Comparison of ENCODE assay signal across 1 cellular context in genomic region chr20:50335105-50335504, GRCh38.
TF ChIP-seq lines count a peak whose summit lies in the region.

No MANE protein-coding gene starts in this region.

TF ChIP-seq in HepG2, 621 proteins besides CTCF, POLR2A, EP300 and RAD21 (continued from another document and continues in another):
- TF ChIP-seq CBX5 (CRISPR knock-in tag; IDR thresholded peaks at IDR 0.05; ENCODE audit: borderline replicate concordance) = no peak
- no peak for TF ChIP-seq TRIM22 (IDR thresholded peaks at IDR 0.05)
- TF ChIP-seq SP4 (CRISPR knock-in tag; IDR thresholded peaks at IDR 0.05) = no peak
- TF ChIP-seq ERF (CRISPR knock-in tag; IDR thresholded peaks at IDR 0.05) = no peak; the same call in 1 of the 2 replicates
- TF ChIP-seq ZNF34 (CRISPR knock-in tag; IDR thresholded peaks at IDR 0.05; ENCODE audit: borderline replicate concordance) = no peak
- TF ChIP-seq CREB1 (IDR thresholded peaks at IDR 0.05) = peak; percentile 90
- no peak for TF ChIP-seq CREB1 (CRISPR knock-in tag; IDR thresholded peaks at IDR 0.05)
- no peak for TF ChIP-seq ZNF629 (CRISPR knock-in tag; conservative IDR thresholded peaks at IDR 0.05)
- peak; percentile 92 for TF ChIP-seq ZNF143 (CRISPR knock-in tag; IDR thresholded peaks at IDR 0.05)
- no peak for TF ChIP-seq E2F2 (CRISPR knock-in tag; IDR thresholded peaks at IDR 0.05; ENCODE audit: borderline replicate concordance)
- no peak for TF ChIP-seq ZNF570 (CRISPR knock-in tag; IDR thresholded peaks at IDR 0.05; ENCODE audit: borderline replicate concordance)
- TF ChIP-seq SAP130 (CRISPR knock-in tag; IDR thresholded peaks at IDR 0.05; ENCODE audit: low read depth) = peak; percentile 81
- no peak for TF ChIP-seq ZNF788 (CRISPR knock-in tag; IDR thresholded peaks at IDR 0.05; ENCODE audit: borderline replicate concordance)
- no peak for TF ChIP-seq ZBTB25 (CRISPR knock-in tag; IDR thresholded peaks at IDR 0.05)
- TF ChIP-seq ZFX (CRISPR knock-in tag; IDR thresholded peaks at IDR 0.05; ENCODE audit: low read depth) = no peak
- TF ChIP-seq RFX1 (IDR thresholded peaks at IDR 0.05) = no peak
- no peak for TF ChIP-seq ZMYM3 (CRISPR knock-in tag; IDR thresholded peaks at IDR 0.05)
- TF ChIP-seq KDM2A (CRISPR knock-in tag; IDR thresholded peaks at IDR 0.05; ENCODE audit: borderline replicate concordance, low read depth) = 0 out of 2 replicates have a peak, but pooled peaks have one; percentile 26
- TF ChIP-seq SMC3 (IDR thresholded peaks at IDR 0.05; ENCODE audit: low read length) = 0 out of 2 replicates have a peak, but pooled peaks have one; percentile 29
- no peak for TF ChIP-seq ZUFSP (CRISPR knock-in tag; IDR thresholded peaks at IDR 0.05; ENCODE audit: borderline replicate concordance)
- TF ChIP-seq ZNF703 (CRISPR knock-in tag; IDR thresholded peaks at IDR 0.05; ENCODE audit: borderline replicate concordance) = no peak
- 0 out of 3 replicates have a peak, but pooled peaks have one; percentile 42 for TF ChIP-seq MXI1 (IDR thresholded peaks at IDR 0.05; ENCODE audit: borderline replicate concordance, low read depth, low read length)
- TF ChIP-seq CENPX (CRISPR knock-in tag; IDR thresholded peaks at IDR 0.05) = no peak
- TF ChIP-seq NCOA1 (CRISPR knock-in tag; IDR thresholded peaks at IDR 0.05) = no peak
- no peak for TF ChIP-seq AHDC1 (CRISPR knock-in tag; IDR thresholded peaks at IDR 0.05; ENCODE audit: borderline replicate concordance)
- peak; percentile 62 for TF ChIP-seq ATF7 (IDR thresholded peaks at IDR 0.05)
- peak; percentile 66; the same call in 1 of the 2 replicates for TF ChIP-seq ATF7 (CRISPR knock-in tag; IDR thresholded peaks at IDR 0.05)
- TF ChIP-seq LBX2 (CRISPR knock-in tag; IDR thresholded peaks at IDR 0.05; ENCODE audit: borderline replicate concordance) = no peak
- no peak for TF ChIP-seq IKZF4 (CRISPR knock-in tag; IDR thresholded peaks at IDR 0.05; ENCODE audit: borderline replicate concordance, low read depth, not compliant biosample characterization)
- TF ChIP-seq BCLAF1 (IDR thresholded peaks at IDR 0.05) = no peak
- peak; percentile 83 for TF ChIP-seq CREM (IDR thresholded peaks at IDR 0.05)
- no peak for TF ChIP-seq CREM (CRISPR knock-in tag; IDR thresholded peaks at IDR 0.05)
- TF ChIP-seq RFXAP (CRISPR knock-in tag; IDR thresholded peaks at IDR 0.05; ENCODE audit: borderline replicate concordance) = 0 out of 2 replicates have a peak, but pooled peaks have one; percentile 34
- TF ChIP-seq MAX (IDR thresholded peaks at IDR 0.05) = no peak
- no peak for TF ChIP-seq ZC3H4 (CRISPR knock-in tag; IDR thresholded peaks at IDR 0.05; ENCODE audit: borderline replicate concordance)
- no peak for TF ChIP-seq NFE2L2 (IDR thresholded peaks at IDR 0.05; ENCODE audit: low read length)
- 0 out of 2 replicates have a peak, but pooled peaks have one; percentile 61 for TF ChIP-seq MEIS2 (CRISPR knock-in tag; IDR thresholded peaks at IDR 0.05)
- 0 out of 2 replicates have a peak, but pooled peaks have one; percentile 2 for TF ChIP-seq ZKSCAN5 (CRISPR knock-in tag; IDR thresholded peaks at IDR 0.05)
- no peak for TF ChIP-seq DBP (CRISPR knock-in tag; IDR thresholded peaks at IDR 0.05; ENCODE audit: not compliant biosample characterization)
- no peak for TF ChIP-seq HDAC2 (CRISPR knock-in tag; IDR thresholded peaks at IDR 0.05)
- TF ChIP-seq ATF2 (CRISPR knock-in tag; IDR thresholded peaks at IDR 0.05) = peak; percentile 93
- TF ChIP-seq CEBPG (CRISPR knock-in tag; IDR thresholded peaks at IDR 0.05) = peak; percentile 25; the same call in 1 of the 2 replicates
- no peak for TF ChIP-seq ZNF543 (CRISPR knock-in tag; IDR thresholded peaks at IDR 0.05)
- TF ChIP-seq FOXO4 (CRISPR knock-in tag; conservative IDR thresholded peaks at IDR 0.05) = no peak
- TF ChIP-seq ZBTB21 (CRISPR knock-in tag; IDR thresholded peaks at IDR 0.05) = peak; percentile 71; the same call in 1 of the 2 replicates
